In genomic region chr9:5719546-5719945, GRCh38 we compare ENCODE assay signal across 22 cellular contexts.
A peak's percentile ranks its signal among the peaks of the same experiment; 100 is the strongest.
DNase-seq lines count a peak whose midpoint lies in the region; ATAC-seq, FAIRE-seq and TF ChIP-seq lines count a peak whose summit lies in the region.
"Had no signal": no experiment of that assay in that cellular context is flagged by ENCODE, and none has a peak within 500 bp of the region (broad histone marks: within the 10 kb centered on the region; RNA-seq: fewer than 3 reads in every experiment).

No MANE protein-coding gene starts in this region.

- BruUV-seq in A673 (replicated peaks; lab: Mats Ljungman, UMichigan): no TSS peak

- H3K27me3 Mint-ChIP-seq in astrocyte (ENCODE audit: low read depth, unreplicated experiment): no peaks in the 10 kb centered on the region
- H3K27me3 Mint-ChIP-seq in natural killer cell (ENCODE audit: low read depth in 2 of 2): no peaks in the 10 kb centered on the region
- H3K27me3 Mint-ChIP-seq: activated naive CD4-positive, alpha-beta T cell treated with anti-CD3 and anti-CD28 coated beads, Interleukin-2, amount 50 U/mL, for 24 hours; CD4-positive, alpha-beta T cell had no signal

- FAIRE-seq in astrocyte (lab: Jason Lieb, UNC) (no peak), keratinocyte (lab: Jason Lieb, UNC) (peak; percentile 34)

- CTCF ChIA-PET in A673 (lab: Charles Lee): no interaction called here

- no peaks in the 10 kb centered on the region for H3K9me1 ChIP-seq in keratinocyte (ENCODE audit: control insufficient read depth, extremely low read depth, insufficient read depth, low read length)

- H3K9me3 Mint-ChIP-seq in astrocyte (ENCODE audit: unreplicated experiment) (peaks cover 10% of the 10 kb centered on the region), natural killer cell (peaks cover 0 to 2% of the 10 kb centered on the region in 2 donors)

- H3K9me3 ChIP-seq in astrocyte (ENCODE audit: insufficient read depth, low read depth, low read length): no peaks in the 10 kb centered on the region
- H3K9me3 ChIP-seq in keratinocyte (ENCODE audit: control insufficient read depth, low read depth, low read length): no peaks in the 10 kb centered on the region
- peaks cover 7% of the 10 kb centered on the region for H3K9me3 ChIP-seq in A673 (ENCODE audit: low read depth, low read length, poor library complexity, severe bottlenecking)
- H3K9me3 ChIP-seq in upper lobe of left lung: no peaks in the 10 kb centered on the region
- H3K9me3 ChIP-seq: body of pancreas, colonic mucosa, psoas muscle had no signal

- no peaks in the 10 kb centered on the region for H3K79me2 ChIP-seq in astrocyte (ENCODE audit: insufficient read depth, low read length)
- no peaks in the 10 kb centered on the region for H3K79me2 ChIP-seq in keratinocyte (ENCODE audit: control insufficient read depth, insufficient read depth, low read length)

- peak overlapping the region; percentile 50 for H3K4me3 Mint-ChIP-seq in astrocyte (ENCODE audit: unreplicated experiment)
- H3K4me3 Mint-ChIP-seq in natural killer cell: no peak overlapping the region
- H3K4me3 Mint-ChIP-seq: activated naive CD4-positive, alpha-beta T cell treated with anti-CD3 and anti-CD28 coated beads, Interleukin-2, amount 50 U/mL, for 24 hours; CD4-positive, alpha-beta T cell; GM23338; neural progenitor cell; WTC11 had no signal

- H3K9ac ChIP-seq in astrocyte (ENCODE audit: low read length): no peak overlapping the region
- no peak overlapping the region for H3K9ac ChIP-seq in keratinocyte (ENCODE audit: control insufficient read depth, extremely low read depth, insufficient read depth, low read length)
- H3K9ac ChIP-seq: neural progenitor cell had no signal

- no peak for TF ChIP-seq POLR2A in upper lobe of left lung (IDR thresholded peaks at IDR 0.05)

- H3K4me1 Mint-ChIP-seq in astrocyte (ENCODE audit: low read depth, unreplicated experiment) (peaks cover 5% of the 10 kb centered on the region), natural killer cell (peaks cover 0 to 12% of the 10 kb centered on the region in 2 donors)
- H3K4me1 Mint-ChIP-seq: GM23338, neural progenitor cell, WTC11 had no signal

- H3K4me2 ChIP-seq in astrocyte (ENCODE audit: low read length): peak overlapping the region; percentile 13
- H3K4me2 ChIP-seq in keratinocyte (ENCODE audit: control insufficient read depth, extremely low read depth, insufficient read depth, low read depth, low read length): no peak overlapping the region
- H3K4me2 ChIP-seq: GM23338, neural progenitor cell had no signal

- H3K27me3 ChIP-seq in astrocyte (ENCODE audit: insufficient read depth, low read length): no peaks in the 10 kb centered on the region
- no peaks in the 10 kb centered on the region for H3K27me3 ChIP-seq in keratinocyte (ENCODE audit: control insufficient read depth, extremely low read depth, insufficient read depth, low read length)
- no peaks in the 10 kb centered on the region for H3K27me3 ChIP-seq in A673 (replicated peaks; ENCODE audit: insufficient read depth, low read depth, low read length, poor library complexity)
- no peaks in the 10 kb centered on the region for H3K27me3 ChIP-seq in upper lobe of left lung
- H3K27me3 ChIP-seq: body of pancreas, colonic mucosa, neural progenitor cell, SJCRH30 had no signal

- TF ChIP-seq EP300 in upper lobe of left lung (IDR thresholded peaks at IDR 0.05): no peak

- H3K4me3 ChIP-seq in astrocyte (ENCODE audit: insufficient read depth, low read depth, low read length) (no peak overlapping the region), keratinocyte (ENCODE audit: control insufficient read depth in 2 of 3, extremely low read depth in 1 of 3, insufficient read depth in 2 of 3, low read depth in 1 of 3, low read length in 3 of 3) (no peak overlapping the region), A673 (ENCODE audit: low read depth, low read length, poor library complexity, severe bottlenecking) (no peak overlapping the region), upper lobe of left lung (no peak overlapping the region)
- H3K4me3 ChIP-seq: body of pancreas, colonic mucosa, GM23338, neural progenitor cell, psoas muscle, SJCRH30 had no signal

- H3K36me3 Mint-ChIP-seq in astrocyte (ENCODE audit: low read depth, unreplicated experiment) (peaks cover 44% of the 10 kb centered on the region), natural killer cell (peaks cover 7% of the 10 kb centered on the region)

- H3K27ac Mint-ChIP-seq in astrocyte (ENCODE audit: unreplicated experiment) (no peak overlapping the region), natural killer cell (peak overlapping the region in 1 of 2 donors; percentile 32)
- H3K27ac Mint-ChIP-seq: CD4-positive, alpha-beta T cell; GM23338; neural progenitor cell; WTC11 had no signal

- H3K27ac ChIP-seq in 22Rv1: peak overlapping the region; percentile 60
- H3K27ac ChIP-seq in astrocyte (ENCODE audit: low read depth, low read length): no peak overlapping the region
- H3K27ac ChIP-seq in keratinocyte (ENCODE audit: control insufficient read depth, insufficient read depth, low read length): no peak overlapping the region
- H3K27ac ChIP-seq in A673 (ENCODE audit: low read depth, low read length, poor library complexity, severe bottlenecking): no peak overlapping the region
- H3K27ac ChIP-seq in upper lobe of left lung: no peak overlapping the region
- H3K27ac ChIP-seq: body of pancreas, colonic mucosa, neural progenitor cell, psoas muscle had no signal

- TF ChIP-seq CTCF in 22Rv1 (IDR thresholded peaks at IDR 0.05) (no peak), astrocyte (IDR thresholded peaks at IDR 0.05; ENCODE audit: insufficient read depth, low read depth, low read length) (no peak), keratinocyte (optimal IDR thresholded peaks at IDR 0.05 in 1 of 3, IDR thresholded peaks at IDR 0.05 in 1 of 3, conservative IDR thresholded peaks at IDR 0.05 in 1 of 3; ENCODE audit: extremely low read depth in 1 of 3, insufficient read depth in 2 of 3, low read length in 3 of 3) (no peak), natural killer cell (IDR thresholded peaks at IDR 0.05) (no peak), A673 (conservative IDR thresholded peaks at IDR 0.05; ENCODE audit: low read depth, low read length) (no peak), upper lobe of left lung (IDR thresholded peaks at IDR 0.05) (no peak)

- intact Hi-C loops in natural killer cell (cut with micrococcal nuclease): no loop called here
- intact Hi-C loops in A673 (cut with micrococcal nuclease; ENCODE audit: unreplicated experiment): no loop called here

- DNase-seq in M059J (ENCODE audit: low read depth) (peak; percentile 23), astrocyte (ENCODE audit: low read depth) (peak; percentile 12), keratinocyte (ENCODE audit: low read depth, low spot score) (no peak), NCI-H2227 treated with DMSO at 0.1 percent for 48 hours (lab: John Stamatoyannopoulos, UW) (no peak), natural killer cell (no peak), A673 (ENCODE audit: low spot score) (no peak), upper lobe of left lung (no peak)
- DNase-seq: body of pancreas; CD4-positive, alpha-beta T cell; colonic mucosa; DMS79; foreskin melanocyte; left colon; NCI-H1105 treated with DMSO at 0.1 percent for 48 hours; NCI-H774; psoas muscle had no signal

- H3K4me1 ChIP-seq in astrocyte (ENCODE audit: insufficient read depth, low read length): no peaks in the 10 kb centered on the region
- H3K4me1 ChIP-seq in keratinocyte (ENCODE audit: control insufficient read depth, extremely low read depth, insufficient read depth, low read length): no peaks in the 10 kb centered on the region
- peaks cover 12% of the 10 kb centered on the region for H3K4me1 ChIP-seq in A673 (ENCODE audit: insufficient read depth, low read length, poor library complexity, severe bottlenecking)
- H3K4me1 ChIP-seq in upper lobe of left lung: peaks cover 0 to 6% (median 1%) of the 10 kb centered on the region in 4 donors
- H3K4me1 ChIP-seq: body of pancreas, colonic mucosa, neural progenitor cell had no signal

- POLR2A ChIA-PET in A673 (lab: Charles Lee; ENCODE audit: low non-redundant PET): no interaction called here

- no peak for ATAC-seq in natural killer cell
- ATAC-seq in upper lobe of left lung (ENCODE audit: low FRiP score in 2 of 2): no peak
- ATAC-seq: body of pancreas, GM23338, left colon, psoas muscle, WTC11 had no signal

- dilution Hi-C loops in keratinocyte (cut with MboI; ENCODE audit: extremely low pct_ligation_motif_present, low sequenced_read_pairs): no loop called here

- H3K36me3 ChIP-seq in astrocyte (ENCODE audit: insufficient read depth, low read length): peaks cover 11% of the 10 kb centered on the region
- peaks cover 6 to 9% of the 10 kb centered on the region in 2 experiments for H3K36me3 ChIP-seq in keratinocyte (ENCODE audit: control insufficient read depth in 2 of 2, extremely low read depth in 1 of 2, insufficient read depth in 2 of 2, low read length in 2 of 2)
- peaks cover 9% of the 10 kb centered on the region for H3K36me3 ChIP-seq in A673 (ENCODE audit: insufficient read depth, low read length, poor library complexity, severe bottlenecking)
- peaks cover 2 to 35% (median 5%) of the 10 kb centered on the region in 4 donors for H3K36me3 ChIP-seq in upper lobe of left lung
- H3K36me3 ChIP-seq: colonic mucosa had no signal

- H2AFZ ChIP-seq in astrocyte (ENCODE audit: low read depth, low read length) (no peak overlapping the region), keratinocyte (ENCODE audit: control insufficient read depth, low read length) (no peak overlapping the region)
- H2AFZ ChIP-seq: GM23338, neural progenitor cell had no signal

- H4K20me1 ChIP-seq in astrocyte (ENCODE audit: insufficient read depth, low read length) (no peaks in the 10 kb centered on the region), keratinocyte (ENCODE audit: control insufficient read depth, extremely low read depth, insufficient read depth, low read length) (no peaks in the 10 kb centered on the region)

Comparison
In these comparisons a context has a peak if more than half of its experiments do, and no peak if none do; other contexts are left out.
1. DNase-seq: peak in M059J (single experiment) and astrocyte (single experiment); none in keratinocyte (single experiment), NCI-H2227 treated with DMSO at 0.1 percent for 48 hours (single experiment), natural killer cell (single experiment), A673 (single experiment) and upper lobe of left lung (0 of 2).